8 cellular contexts compared by ENCODE assay signal in genomic region chr1:38275960-38276359, GRCh38.
"Had no signal": no experiment of that assay in that cellular context is flagged by ENCODE, and none has a peak within 500 bp of the region (broad histone marks: within the 10 kb centered on the region; RNA-seq: fewer than 3 reads in every experiment).

No MANE protein-coding gene starts in this region.

- ATAC-seq: GM12878 had no signal

- FAIRE-seq: G401.6, GM12878, GM12891, GM12892, GM18507, GM19239 had no signal

- H3K4me3 ChIP-seq: GM12878 had no signal

- DNase-seq: GDM1, GF-D8 had no signal
